In genomic region chr17:18185391-18185790, GRCh38 we compare ENCODE assay signal across 8 cellular contexts. TPM values are rescaled to one million over a fixed set of nuclear protein-coding genes. Genes with fewer than 3 reads are reported as not detected.
DNase-seq lines count a peak whose midpoint lies in the region; ATAC-seq and TF ChIP-seq lines count a peak whose summit lies in the region.

No MANE protein-coding gene starts in this region.

- no peak overlapping the region for H2AK5ac ChIP-seq in H9 (ENCODE audit: insufficient read length, low read length)

- H3K23me2 ChIP-seq in H9 (ENCODE audit: insufficient read length, low read depth, low read length, poor library complexity, severe bottlenecking), result peaks cover 21% of the 10 kb centered on the region

- no peak overlapping the region for H2AFZ ChIP-seq in H9 (ENCODE audit: low read length)

- H3K27ac Mint-ChIP-seq in H9 (no peak overlapping the region), T-helper 17 cell (peak overlapping the region; percentile 96)

- H3K18ac ChIP-seq in H9 (ENCODE audit: insufficient read length, low read depth, low read length), result no peak overlapping the region

- no peak for DNase-seq in H9
- DNase-seq in T-helper 17 cell, result no peak
- peak; percentile 50 for DNase-seq in fibroblast of pulmonary artery (ENCODE audit: low read depth)
- no peak for DNase-seq in gastrocnemius medialis
- no peak for DNase-seq in HUDEP-2 (lab: John Stamatoyannopoulos, UW; ENCODE audit: unreplicated experiment in 76 of 76)
- DNase-seq in activated CD8-positive, alpha-beta memory T cell treated with anti-CD3 and anti-CD28 coated beads, Interleukin-2, amount 50 U/mL, for 4 hours, result no peak
- no peak for DNase-seq in NCI-H345 (lab: John Stamatoyannopoulos, UW)

- H3K27ac ChIP-seq in H9 (ENCODE audit: insufficient read length, low read depth, low read length), result no peak overlapping the region
- peak overlapping the region; percentile 89 to 97 (median 95) for H3K27ac ChIP-seq in gastrocnemius medialis

- H3K4me3 ChIP-seq in fibroblast of pulmonary artery (replicated peaks; ENCODE audit: low read depth, low read length), result peak overlapping the region; percentile 75
- H3K4me3 ChIP-seq in gastrocnemius medialis, result peak overlapping the region; percentile 74 to 100 (median 88)

- H3K14ac ChIP-seq in H9 (ENCODE audit: insufficient read depth, low read length), result no peak overlapping the region

- H2BK120ac ChIP-seq in H9 (ENCODE audit: low read depth, low read length, poor library complexity, severe bottlenecking), result no peak overlapping the region

- no peak overlapping the region for H4K5ac ChIP-seq in H9 (ENCODE audit: insufficient read length, low read depth, low read length)

- no peak overlapping the region for H3K23ac ChIP-seq in H9 (ENCODE audit: insufficient read length, low read depth, low read length)

- no peak overlapping the region for H4K91ac ChIP-seq in H9 (ENCODE audit: insufficient read length, low read depth, low read length)

- H3K79me2 ChIP-seq in H9 (ENCODE audit: insufficient read depth, low read length), result peaks cover 40% of the 10 kb centered on the region; the same call in 1 of the 2 replicates

- no peak overlapping the region for H2BK15ac ChIP-seq in H9 (ENCODE audit: low read depth, low read length)

- H3T11ph ChIP-seq in H9 (ENCODE audit: low read length), result no peak overlapping the region

- H3K4me2 ChIP-seq in H9 (ENCODE audit: insufficient read depth, insufficient read length, low read length), result peak overlapping the region; percentile 72

- no peak overlapping the region for H3K4ac ChIP-seq in H9 (ENCODE audit: low read depth, low read length)

- no peak for TF ChIP-seq POLR2A in gastrocnemius medialis (IDR thresholded peaks at IDR 0.05)

- no peaks in the 10 kb centered on the region for H3K9me3 ChIP-seq in H9 (ENCODE audit: control insufficient read depth, low read depth, low read length)
- H3K9me3 ChIP-seq in T-helper 17 cell (ENCODE audit: control insufficient read depth, low read length, poor library complexity, severe bottlenecking), result no peaks in the 10 kb centered on the region
- H3K9me3 ChIP-seq in gastrocnemius medialis, result no peaks in the 10 kb centered on the region

- H4K8ac ChIP-seq in H9 (replicated peaks; ENCODE audit: insufficient read length, low read depth, low read length), result no peak overlapping the region

- intact Hi-C loops in gastrocnemius medialis (cut with DNase I; ENCODE audit: low total_unique reads), result loop anchor here (2.0 to 10.0 kb wide), 2 partner anchors 45 to 341 kb away; no protein-coding TSS in a partner anchor

- WGBS in H9 (ENCODE audit: extremely low coverage, insufficient read length, low lambda C conversion rate), result no CpG with 5 or more reads among the region's 3 CpGs

- H2BK5ac ChIP-seq in H9 (ENCODE audit: insufficient read length, low read length), result no peak overlapping the region

- H3K4me1 Mint-ChIP-seq in H9, result peaks cover 44 to 45% of the 10 kb centered on the region in 2 experiments
- H3K4me1 Mint-ChIP-seq in T-helper 17 cell, result peaks cover 46% of the 10 kb centered on the region

- H3K36me3 ChIP-seq in gastrocnemius medialis, result no peaks in the 10 kb centered on the region

- peak overlapping the region; percentile 50 for H3K9ac ChIP-seq in H9 (ENCODE audit: extremely low read depth, insufficient read length, low read length)

- H3K56ac ChIP-seq in H9 (ENCODE audit: insufficient read length, low read depth, low read length), result no peak overlapping the region

- no peak for ATAC-seq in T-helper 17 cell
- no peak for ATAC-seq in gastrocnemius medialis
- no peak for ATAC-seq in HG02642 (IDR thresholded peaks at IDR 0.05; ENCODE audit: poor library complexity, unreplicated experiment)

- H3K9me3 Mint-ChIP-seq in H9, result no peaks in the 10 kb centered on the region; a peak in 1 of 5 replicates

- in situ Hi-C loops in gastrocnemius medialis (cut with MboI; ENCODE audit: low sequenced_read_pairs in 4 of 4), result no loop called here

- H3K4me1 ChIP-seq in H9 (ENCODE audit: insufficient read depth, low read length) (peaks cover 9% of the 10 kb centered on the region; the same call in 1 of the 2 replicates), gastrocnemius medialis (peaks cover 64 to 65% of the 10 kb centered on the region in 2 donors)

- H3K4me3 Mint-ChIP-seq in H9 (peak overlapping the region; percentile 92 to 95), T-helper 17 cell (peak overlapping the region; percentile 94)

- peaks cover 12% of the 10 kb centered on the region for H3K79me1 ChIP-seq in H9 (ENCODE audit: insufficient read depth, low read depth, low read length, poor library complexity, severe bottlenecking)

- TF ChIP-seq CTCF in H9 (conservative IDR thresholded peaks at IDR 0.05) (no peak), fibroblast of pulmonary artery (IDR thresholded peaks at IDR 0.05; ENCODE audit: low read length, missing control alignments) (no peak), gastrocnemius medialis (IDR thresholded peaks at IDR 0.05 in 4 of 5, conservative IDR thresholded peaks at IDR 0.05 in 1 of 5) (no peak)

- no peak overlapping the region for H2BK20ac ChIP-seq in H9 (ENCODE audit: low read depth, low read length, poor library complexity, severe bottlenecking)

- H3K36me3 Mint-ChIP-seq in H9 (ENCODE audit: insufficient read depth in 1 of 3, low read depth in 3 of 3) (peaks cover 16 to 45% (median 30%) of the 10 kb centered on the region in 3 experiments; a peak in 6 of 7 replicates), T-helper 17 cell (ENCODE audit: low read depth) (peaks cover 2% of the 10 kb centered on the region)

- no peaks in the 10 kb centered on the region for H4K20me1 ChIP-seq in H9 (ENCODE audit: control insufficient read depth, insufficient read depth, insufficient read length)

- H3K27me3 ChIP-seq in H9 (ENCODE audit: insufficient read depth, low read length) (no peaks in the 10 kb centered on the region), gastrocnemius medialis (no peaks in the 10 kb centered on the region)

- no peak overlapping the region for H2BK12ac ChIP-seq in H9 (ENCODE audit: insufficient read length, low read depth, low read length)

- H3K27me3 Mint-ChIP-seq in H9 (ENCODE audit: low read depth), result no peaks in the 10 kb centered on the region
- no peaks in the 10 kb centered on the region for H3K27me3 Mint-ChIP-seq in T-helper 17 cell

RNA-seq across cellular contexts. Expression of gene ALKBH5, which starts 1.8 kb away (rescaled TPM):
- total RNA-seq in H9 (2021), result 89.8 and 92.5 TPM in 2 replicates
- total RNA-seq in T-helper 17 cell, result 100 to 1,000 TPM; 100 to 104 TPM
- total RNA-seq in gastrocnemius medialis, result 100 to 1,000 TPM; 188 to 271 (median 224) TPM

RNA-seq across cellular contexts. Expression of gene LLGL1, which starts 40.0 kb away (rescaled TPM):
- total RNA-seq in H9 (2021) (65.0 and 66.2 TPM in 2 replicates), T-helper 17 cell (10 to 100 TPM; 14.6 to 16.2 TPM), gastrocnemius medialis (10 to 100 TPM in 3 of 4 donors, 1 to 10 TPM in 1; 9.7 to 21.0 (median 15.7) TPM)
